In genomic region chr17:8125196-8125946, GRCh38 we compare ENCODE assay signal across 8 cellular contexts. TPM values are rescaled to one million over a fixed set of nuclear protein-coding genes. Genes with fewer than 3 reads are reported as not detected.
A peak's percentile ranks its signal among the peaks of the same experiment; 100 is the strongest.
DNase-seq lines count a peak whose midpoint lies in the region; ATAC-seq and TF ChIP-seq lines count a peak whose summit lies in the region.

No MANE protein-coding gene starts in this region.

- CTCF ChIA-PET in activated B cell treated with CpG ODN at 0.5 μM for 24 hours (lab: Charles Lee): interaction anchor here (1.3 to 2.4 kb wide), 3 partner anchors 13 to 52 kb away, joined by 4 to 19 read pairs (median 4); no protein-coding TSS in a partner anchor

- peaks cover 35% of the 10 kb centered on the region for H3K27me3 Mint-ChIP-seq in activated B cell treated with CpG ODN at 0.5 μM for 24 hours

- H3K4me1 Mint-ChIP-seq in activated B cell treated with CpG ODN at 0.5 μM for 24 hours: peaks cover 58% of the 10 kb centered on the region

- H3K9me3 Mint-ChIP-seq in activated B cell treated with CpG ODN at 0.5 μM for 24 hours: no peaks in the 10 kb centered on the region

- ATAC-seq in activated B cell treated with CpG ODN at 0.5 μM for 24 hours (ENCODE audit: low read depth) (peak; percentile 46), HG03432 (IDR thresholded peaks at IDR 0.05; ENCODE audit: unreplicated experiment) (no peak), HG02840 (IDR thresholded peaks at IDR 0.05; ENCODE audit: low FRiP score, unreplicated experiment) (no peak)

- peak overlapping the region; percentile 67 to 68 for H3K4me3 ChIP-seq in cardiac fibroblast (replicated peaks in 1 of 2; ENCODE audit: low read depth in 2 of 2, low read length in 2 of 2)

- intact Hi-C loops in activated B cell treated with CpG ODN at 0.5 μM for 24 hours (cut with micrococcal nuclease): no loop called here

- peak; percentile 62 for DNase-seq in NCI-H128 (lab: John Stamatoyannopoulos, UW; ENCODE audit: unreplicated experiment)
- peak; percentile 85 for DNase-seq in activated B cell treated with CpG ODN at 0.5 μM for 24 hours
- peak; percentile 69 to 78 for DNase-seq in cardiac fibroblast (ENCODE audit: low read depth in 2 of 2)
- DNase-seq in iris pigment epithelial cell (ENCODE audit: low read depth): peak; percentile 37
- DNase-seq in stimulated activated CD4-positive, alpha-beta T cell treated with anti-CD3 and anti-CD28 coated beads, Interleukin-12 subunit alpha, Interleukin-12 subunit beta, amount 100 ng/mL, for 48 hours (ENCODE audit: low read depth in 2 of 3, low spot score in 1 of 3): peak; percentile 78 to 98 (median 87)

- peak overlapping the region; percentile 94 for H3K27ac Mint-ChIP-seq in activated B cell treated with CpG ODN at 0.5 μM for 24 hours

- peak overlapping the region; percentile 93 for H3K4me3 Mint-ChIP-seq in activated B cell treated with CpG ODN at 0.5 μM for 24 hours

- POLR2A ChIA-PET in activated B cell treated with CpG ODN at 0.5 μM for 24 hours (lab: Charles Lee): interaction anchor here (1.3 to 4.2 kb wide), 8 partner anchors 13 to 170 kb away, joined by 4 to 40 read pairs (median 10); partner anchors contain the start of gene SLC25A35

- peaks cover 11% of the 10 kb centered on the region for H3K36me3 Mint-ChIP-seq in activated B cell treated with CpG ODN at 0.5 μM for 24 hours (ENCODE audit: low read depth)

- TF ChIP-seq CTCF in activated B cell treated with CpG ODN at 0.5 μM for 24 hours (IDR thresholded peaks at IDR 0.05): no peak
- TF ChIP-seq CTCF in cardiac fibroblast (IDR thresholded peaks at IDR 0.05; ENCODE audit: low read depth, low read length): no peak

- TF ChIP-seq POLR2A in GM15510 (IDR thresholded peaks at IDR 0.05; ENCODE audit: borderline replicate concordance, extremely low read depth, insufficient read length): peak; percentile 22

RNA-seq across cellular contexts. Expression of gene HES7, which starts 1.5 kb away (rescaled TPM):
- 0.12 and 0.49 TPM in 2 replicates for total RNA-seq in activated B cell treated with CpG ODN at 0.5 μM for 24 hours

RNA-seq across cellular contexts. Expression of gene ALOXE3, which starts 7.1 kb away (rescaled TPM):
- total RNA-seq in activated B cell treated with CpG ODN at 0.5 μM for 24 hours: not detected in 2 replicates

RNA-seq across cellular contexts. Expression of gene PER1, which starts 26.8 kb away (rescaled TPM):
- 40.7 and 45.0 TPM in 2 replicates for total RNA-seq in activated B cell treated with CpG ODN at 0.5 μM for 24 hours

RNA-seq across cellular contexts. Expression of gene VAMP2, which starts 37.4 kb away (rescaled TPM):
- total RNA-seq in activated B cell treated with CpG ODN at 0.5 μM for 24 hours: 82.0 and 97.7 TPM in 2 replicates

RNA-seq across cellular contexts. Expression of gene ALOX12B, which starts 37.9 kb away (rescaled TPM):
- 1.4 and 1.5 TPM in 2 replicates for total RNA-seq in activated B cell treated with CpG ODN at 0.5 μM for 24 hours

Comparison
In these comparisons a context has a peak if more than half of its experiments do, and no peak if none do; other contexts are left out.
1. DNase-seq: peak in every context shown above with its lines; median percentile 87 in stimulated activated CD4-positive, alpha-beta T cell treated with anti-CD3 and anti-CD28 coated beads, Interleukin-12 subunit alpha, Interleukin-12 subunit beta, amount 100 ng/mL, for 48 hours; 85 in activated B cell treated with CpG ODN at 0.5 μM for 24 hours; 74 in cardiac fibroblast; 62 in NCI-H128; 37 in iris pigment epithelial cell.